ENCODE assay signal across 7 cellular contexts in genomic region chr17:66255112-66255511, GRCh38. TPM values are rescaled to one million over a fixed set of nuclear protein-coding genes. Genes with fewer than 3 reads are reported as not detected.
DNase-seq lines count a peak whose midpoint lies in the region; ATAC-seq and TF ChIP-seq lines count a peak whose summit lies in the region.

No MANE protein-coding gene starts in this region.

- peak; percentile 26 for DNase-seq in ELF-1 (ENCODE audit: low read depth, low spot score)
- DNase-seq in NCI-H82 treated with DMSO at 0.1 percent for 48 hours (lab: John Stamatoyannopoulos, UW; ENCODE audit: unreplicated experiment), result peak; percentile 15
- DNase-seq in activated naive CD4-positive, alpha-beta T cell treated with anti-CD3 and anti-CD28 coated beads for 36 hours, result peak; percentile 56
- DNase-seq in glomerular endothelial cell (ENCODE audit: extremely low read depth, low read depth, low spot score), result peak; percentile 42
- peak; percentile 46 for DNase-seq in prostate gland (ENCODE audit: low spot score)

- H3K9me3 ChIP-seq in prostate gland, result no peaks in the 10 kb centered on the region

- H3K36me3 Mint-ChIP-seq in activated naive CD4-positive, alpha-beta T cell treated with anti-CD3 and anti-CD28 coated beads for 36 hours (ENCODE audit: low read depth), result no peaks in the 10 kb centered on the region

- H3K27me3 Mint-ChIP-seq in activated naive CD4-positive, alpha-beta T cell treated with anti-CD3 and anti-CD28 coated beads for 36 hours (ENCODE audit: low read depth), result no peaks in the 10 kb centered on the region

- 21% methylated on average over 4 of the region's 4 CpGs for WGBS in prostate gland

- ATAC-seq in HG03378 (IDR thresholded peaks at IDR 0.05; ENCODE audit: unreplicated experiment) (peak; percentile 58), HG02763 (IDR thresholded peaks at IDR 0.05; ENCODE audit: unreplicated experiment) (no peak)

- no peaks in the 10 kb centered on the region for H3K9me3 Mint-ChIP-seq in activated naive CD4-positive, alpha-beta T cell treated with anti-CD3 and anti-CD28 coated beads for 36 hours

- intact Hi-C loops in activated naive CD4-positive, alpha-beta T cell treated with anti-CD3 and anti-CD28 coated beads for 36 hours (cut with micrococcal nuclease), result loop anchor here (1.0 to 2.0 kb wide), 13 partner anchors 51 to 651 kb away; no protein-coding TSS in a partner anchor
- intact Hi-C loops in prostate gland (cut with DNase I), result loop anchor here (5.0 kb wide), 3 partner anchors 312 to 417 kb away; no protein-coding TSS in a partner anchor

- H3K36me3 ChIP-seq in prostate gland, result no peaks in the 10 kb centered on the region

- no peak for TF ChIP-seq POLR2A in prostate gland (IDR thresholded peaks at IDR 0.05)

- peak; percentile 47 to 83 (median 74) for TF ChIP-seq CTCF in prostate gland (IDR thresholded peaks at IDR 0.05)

- H3K4me1 ChIP-seq in prostate gland (replicated peaks), result no peaks in the 10 kb centered on the region

- peak overlapping the region; percentile 67 for H3K27ac Mint-ChIP-seq in activated naive CD4-positive, alpha-beta T cell treated with anti-CD3 and anti-CD28 coated beads for 36 hours

- H3K4me1 Mint-ChIP-seq in activated naive CD4-positive, alpha-beta T cell treated with anti-CD3 and anti-CD28 coated beads for 36 hours (ENCODE audit: low read depth), result peaks cover 22% of the 10 kb centered on the region

- no peak overlapping the region for H3K4me3 ChIP-seq in prostate gland

- peak overlapping the region; percentile 46 for H3K4me3 Mint-ChIP-seq in activated naive CD4-positive, alpha-beta T cell treated with anti-CD3 and anti-CD28 coated beads for 36 hours

- CTCF ChIA-PET in activated naive CD4-positive, alpha-beta T cell treated with anti-CD3 and anti-CD28 coated beads for 36 hours (lab: Charles Lee), result interaction anchor here (0.7 to 2.5 kb wide), 11 partner anchors 10 to 313 kb away, joined by 3 to 11 read pairs (median 4); no protein-coding TSS in a partner anchor

- no peaks in the 10 kb centered on the region for H3K27me3 ChIP-seq in prostate gland (replicated peaks; ENCODE audit: insufficient read depth)

- no peak overlapping the region for H3K27ac ChIP-seq in prostate gland

RNA-seq across cellular contexts. Expression of gene APOH, which starts 25.9 kb away (rescaled TPM):
- total RNA-seq in activated naive CD4-positive, alpha-beta T cell treated with anti-CD3 and anti-CD28 coated beads for 36 hours, result not detected
- total RNA-seq in glomerular endothelial cell (not detected in 2 replicates), prostate gland (not detected)

RNA-seq across cellular contexts. Expression of gene PRKCA, which starts 47.3 kb away (rescaled TPM):
- 10 to 100 TPM; 78.4 to 79.7 TPM for total RNA-seq in activated naive CD4-positive, alpha-beta T cell treated with anti-CD3 and anti-CD28 coated beads for 36 hours
- 18.4 and 19.9 TPM in 2 replicates for total RNA-seq in glomerular endothelial cell
- total RNA-seq in prostate gland, result 10 to 100 TPM in 1 of 2 donors, 1 to 10 TPM in 1; 8.3 to 26.5 TPM
